ENCODE assay signal across 24 cellular contexts in the genomic region with DNA sequence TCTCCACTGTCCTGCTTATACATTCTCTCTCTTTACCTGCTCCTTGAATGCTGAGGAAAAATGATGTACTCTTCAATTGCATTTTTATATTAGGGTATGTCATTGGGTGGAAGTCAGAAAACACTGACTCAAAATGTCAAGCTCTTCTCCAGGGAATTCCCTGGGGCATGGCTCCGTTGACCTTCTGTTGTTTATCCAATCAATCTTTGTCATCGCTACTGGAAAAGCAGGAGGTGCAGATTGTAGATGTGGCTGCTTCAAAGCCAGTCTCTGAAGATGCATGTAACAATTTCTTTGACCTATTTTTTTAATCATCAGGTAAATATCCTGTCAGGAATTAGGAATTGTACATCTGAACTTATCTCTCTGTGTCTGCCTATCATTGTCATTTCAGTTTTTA.
A peak's percentile ranks its signal among the peaks of the same experiment; 100 is the strongest.
DNase-seq lines count a peak whose midpoint lies in the region.
"Had no signal": no experiment of that assay in that cellular context is flagged by ENCODE, and none has a peak within 500 bp of the region (broad histone marks: within the 10 kb centered on the region; RNA-seq: fewer than 3 reads in every experiment).

No MANE protein-coding gene starts in this region.

- in situ Hi-C loops in Caki2 (cut with HindIII; ENCODE audit: low pct_unique_long_range_greater_than_20kb, low sequenced_read_pairs) = no loop called here

- DNase-seq in Caki2 (ENCODE audit: low read depth) (peak; percentile 59), ELF-1 (ENCODE audit: low read depth, low spot score) (peak; percentile 49), SK-N-DZ (ENCODE audit: low spot score) (peak; percentile 60), mucosa of gallbladder (ENCODE audit: low spot score) (peak; percentile 16), NCI-H1092 (lab: John Stamatoyannopoulos, UW) (no peak), NCI-H1105 treated with DMSO at 0.1 percent for 48 hours (lab: John Stamatoyannopoulos, UW) (no peak), germinal center (ENCODE audit: low spot score) (no peak)
- DNase-seq: activated CD4-positive, alpha-beta memory T cell treated with anti-CD3 and anti-CD28 coated beads for 36 hours; activated CD4-positive, alpha-beta T cell treated with anti-CD3 and anti-CD28 coated beads for 1 hour; activated naive CD4-positive, alpha-beta T cell treated with anti-CD3 and anti-CD28 coated beads for 36 hours; C1 segment of cervical spinal cord; caudate nucleus; COR-L47; cortex of kidney; effector memory CD8-positive, alpha-beta T cell; H7; KBM-7; kidney; mucosa of descending colon; NCI-H524 treated with DMSO at 0.1 percent for 48 hours; Right ventricle myocardium superior; stimulated activated CD4-positive, alpha-beta T cell treated with anti-CD3 and anti-CD28 coated beads, Interleukin-15, amount 100 ng/mL, for 24 hours; stimulated activated CD4-positive, alpha-beta T cell treated with anti-CD3 and anti-CD28 coated beads, Interleukin-4, amount 100 ng/mL, for 4 hours; T-helper 2 cell had no signal

Comparison
In these comparisons a context has a peak if more than half of its experiments do, and no peak if none do; other contexts are left out.
1. DNase-seq: peak in Caki2 (single experiment), ELF-1 (single experiment), SK-N-DZ (single experiment) and mucosa of gallbladder (single experiment); none in NCI-H1092 (single experiment), NCI-H1105 treated with DMSO at 0.1 percent for 48 hours (single experiment) and germinal center (single experiment).